In the genomic region with DNA sequence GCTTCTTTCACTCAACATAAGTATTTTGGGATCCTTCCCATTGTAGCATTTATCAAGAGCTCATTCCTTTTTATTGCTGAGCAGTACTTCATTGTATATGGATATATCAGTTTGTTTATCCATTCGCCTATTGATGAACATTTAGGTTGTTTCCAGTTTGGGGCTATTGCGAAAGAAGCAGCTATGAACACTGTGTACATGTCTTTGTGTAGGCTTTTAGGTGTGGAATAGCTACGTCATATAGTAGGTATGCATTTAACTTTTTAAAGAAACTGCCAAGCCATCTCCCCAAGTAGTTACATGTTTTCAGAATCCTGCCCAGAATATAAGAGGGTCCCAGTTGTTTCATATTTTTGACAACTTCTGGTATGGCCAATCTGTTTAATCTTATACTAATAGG, we compare ENCODE assay signal across 20 cellular contexts.
DNase-seq lines count a peak whose midpoint lies in the region; ATAC-seq, FAIRE-seq and TF ChIP-seq lines count a peak whose summit lies in the region.
"Had no signal": no experiment of that assay in that cellular context is flagged by ENCODE, and none has a peak within 500 bp of the region (broad histone marks: within the 10 kb centered on the region; RNA-seq: fewer than 3 reads in every experiment).

No MANE protein-coding gene starts in this region.

- H3K56ac ChIP-seq in H9 (ENCODE audit: insufficient read length, low read depth, low read length), result no peak overlapping the region

- no TSS peak for BruUV-seq in mammary epithelial cell (replicated peaks; lab: Mats Ljungman, UMichigan)

- no peaks in the 10 kb centered on the region for H3K4me1 ChIP-seq in A549
- H3K4me1 ChIP-seq in mammary epithelial cell (ENCODE audit: insufficient read depth, low read length), result peaks cover 8% of the 10 kb centered on the region
- H3K4me1 ChIP-seq in foreskin keratinocyte, result no peaks in the 10 kb centered on the region
- H3K4me1 ChIP-seq in H9 (ENCODE audit: insufficient read depth, low read length), result no peaks in the 10 kb centered on the region
- H3K4me1 ChIP-seq in right atrium auricular region, result no peaks in the 10 kb centered on the region
- H3K4me1 ChIP-seq: BE2C had no signal

- no peak overlapping the region for H3K23ac ChIP-seq in H9 (ENCODE audit: insufficient read length, low read depth, low read length)

- no peaks in the 10 kb centered on the region for H4K20me1 ChIP-seq in mammary epithelial cell (ENCODE audit: insufficient read depth, low read length)
- no peaks in the 10 kb centered on the region for H4K20me1 ChIP-seq in H9 (ENCODE audit: control insufficient read depth, insufficient read depth, insufficient read length)

- no peaks in the 10 kb centered on the region for H3K23me2 ChIP-seq in H9 (ENCODE audit: insufficient read length, low read depth, low read length, poor library complexity, severe bottlenecking)

- no peak for FAIRE-seq in A549 (lab: Jason Lieb, UNC)
- FAIRE-seq: GM12878, GM19239 had no signal

- H3K36me3 Mint-ChIP-seq in H9 (ENCODE audit: insufficient read depth in 1 of 3, low read depth in 3 of 3), result peaks cover 0 to 4% (median 0%) of the 10 kb centered on the region in 3 experiments; a peak in 3 of 7 replicates
- H3K36me3 Mint-ChIP-seq: CD4-positive, CD25-positive, alpha-beta regulatory T cell; CD8-positive, alpha-beta memory T cell had no signal

- H2BK120ac ChIP-seq in H9 (ENCODE audit: low read depth, low read length, poor library complexity, severe bottlenecking), result no peak overlapping the region

- in situ Hi-C loops in mammary epithelial cell (cut with MboI; ENCODE audit: low sequenced_read_pairs in 2 of 2), result no loop called here

- H3K27me3 ChIP-seq in mammary epithelial cell (ENCODE audit: insufficient read depth, low read length), result no peaks in the 10 kb centered on the region
- H3K27me3 ChIP-seq in foreskin keratinocyte, result no peaks in the 10 kb centered on the region
- no peaks in the 10 kb centered on the region for H3K27me3 ChIP-seq in H9 (ENCODE audit: insufficient read depth, low read length)
- no peaks in the 10 kb centered on the region for H3K27me3 ChIP-seq in right atrium auricular region
- H3K27me3 ChIP-seq: BE2C had no signal

- H3T11ph ChIP-seq in H9 (ENCODE audit: low read length), result no peak overlapping the region

- no peak for TF ChIP-seq RAD21 in A549 (conservative IDR thresholded peaks at IDR 0.05 in 1 of 2, IDR thresholded peaks at IDR 0.05 in 1 of 2)
- TF ChIP-seq RAD21 in Ishikawa (IDR thresholded peaks at IDR 0.05; ENCODE audit: low read depth), result no peak

- H3K36me3 ChIP-seq in mammary epithelial cell (ENCODE audit: insufficient read depth, low read length), result no peaks in the 10 kb centered on the region
- H3K36me3 ChIP-seq in right atrium auricular region, result no peaks in the 10 kb centered on the region
- H3K36me3 ChIP-seq: BE2C had no signal

- DNase-seq in A549 (ENCODE audit: low read depth in 1 of 2, low spot score in 1 of 2), result no peak
- DNase-seq in mammary epithelial cell, result peak; percentile 83
- DNase-seq in foreskin keratinocyte, result peak; percentile 63 to 89
- no peak for DNase-seq in H9
- DNase-seq in cerebellum (ENCODE audit: low spot score), result no peak
- DNase-seq in right atrium auricular region (ENCODE audit: low spot score), result no peak
- DNase-seq: ACHN; BE2C; C1 segment of cervical spinal cord; CD4-positive, CD25-positive, alpha-beta regulatory T cell; CD8-positive, alpha-beta memory T cell; COR-L47; DMS 273 treated with DMSO at 0.1 percent for 48 hours; DMS53; DND-41; EL; HCEC 1CT had no signal

- H3K27ac ChIP-seq in A549 (no peak overlapping the region), mammary epithelial cell (ENCODE audit: insufficient read depth, low read depth, low read length) (peak overlapping the region; percentile 91), foreskin keratinocyte (peak overlapping the region; percentile 48), H9 (ENCODE audit: insufficient read length, low read depth, low read length) (no peak overlapping the region), right atrium auricular region (no peak overlapping the region)

- ATAC-seq in A549 (no peak), foreskin keratinocyte (peak; percentile 85)
- ATAC-seq: GM12878 had no signal

- no peak overlapping the region for H2BK5ac ChIP-seq in H9 (ENCODE audit: insufficient read length, low read length)

- peaks cover 17 to 24% of the 10 kb centered on the region in 2 experiments for H3K4me1 Mint-ChIP-seq in H9
- H3K4me1 Mint-ChIP-seq: CD4-positive, CD25-positive, alpha-beta regulatory T cell; CD8-positive, alpha-beta memory T cell had no signal

- no peak overlapping the region for H2BK12ac ChIP-seq in H9 (ENCODE audit: insufficient read length, low read depth, low read length)

- H3K9me3 Mint-ChIP-seq in H9, result peaks cover 0 to 5% of the 10 kb centered on the region in 2 experiments; a peak in 2 of 5 replicates

- no peak overlapping the region; a peak in 1 of 7 replicates for H3K27ac Mint-ChIP-seq in H9
- H3K27ac Mint-ChIP-seq: CD4-positive, CD25-positive, alpha-beta regulatory T cell; CD8-positive, alpha-beta memory T cell had no signal

- no peak overlapping the region for H3K14ac ChIP-seq in H9 (ENCODE audit: insufficient read depth, low read length)

- H4K91ac ChIP-seq in H9 (ENCODE audit: insufficient read length, low read depth, low read length), result no peak overlapping the region

- no peak for TF ChIP-seq POLR2A in A549 (IDR thresholded peaks at IDR 0.05; ENCODE audit: low read length)

- H3K9ac ChIP-seq in mammary epithelial cell (ENCODE audit: insufficient read depth, low read length) (peak overlapping the region; percentile 37), H9 (ENCODE audit: extremely low read depth, insufficient read length, low read length) (no peak overlapping the region)

- H3K9me3 ChIP-seq in A549, result no peaks in the 10 kb centered on the region
- no peaks in the 10 kb centered on the region for H3K9me3 ChIP-seq in mammary epithelial cell (replicated peaks; ENCODE audit: insufficient read depth, low read length)
- H3K9me3 ChIP-seq in H9 (ENCODE audit: control insufficient read depth, low read depth, low read length), result no peaks in the 10 kb centered on the region
- H3K9me3 ChIP-seq in right atrium auricular region, result no peaks in the 10 kb centered on the region
- H3K9me3 ChIP-seq: BE2C had no signal

- no peak overlapping the region for H3K4me2 ChIP-seq in A549
- peak overlapping the region; percentile 52 for H3K4me2 ChIP-seq in mammary epithelial cell (ENCODE audit: insufficient read depth, low read depth, low read length)
- H3K4me2 ChIP-seq in H9 (ENCODE audit: insufficient read depth, insufficient read length, low read length), result no peak overlapping the region

- WGBS in A549 (ENCODE audit: missing lambda C conversion rate), result 73% methylated on average over 3 of the region's 3 CpGs
- WGBS in mammary epithelial cell (ENCODE audit: low coverage, missing lambda C conversion rate), result 16% methylated on average over 3 of the region's 3 CpGs
- WGBS in H9 (ENCODE audit: extremely low coverage, insufficient read length, low lambda C conversion rate), result no CpG with 5 or more reads among the region's 3 CpGs

- intact Hi-C loops in mammary epithelial cell (cut with micrococcal nuclease), result no loop called here

- TF ChIP-seq CTCF in A549 (IDR thresholded peaks at IDR 0.05) (no peak), mammary epithelial cell (conservative IDR thresholded peaks at IDR 0.05 in 1 of 2, IDR thresholded peaks at IDR 0.05 in 1 of 2; ENCODE audit: extremely low read depth in 1 of 2, insufficient read depth in 1 of 2, low read depth in 1 of 2, low read length in 2 of 2) (no peak), foreskin keratinocyte (conservative IDR thresholded peaks at IDR 0.05) (no peak), H9 (conservative IDR thresholded peaks at IDR 0.05) (no peak), right atrium auricular region (IDR thresholded peaks at IDR 0.05) (no peak)

- H2BK15ac ChIP-seq in H9 (ENCODE audit: low read depth, low read length), result no peak overlapping the region

- H3K4me3 ChIP-seq in A549 (no peak overlapping the region), mammary epithelial cell (replicated peaks in 1 of 3; ENCODE audit: insufficient read depth in 1 of 3, low read depth in 2 of 3, low read length in 3 of 3) (no peak overlapping the region), right atrium auricular region (no peak overlapping the region)
- H3K4me3 ChIP-seq: GM12878 had no signal

- no peak overlapping the region for H4K5ac ChIP-seq in H9 (ENCODE audit: insufficient read length, low read depth, low read length)

- H3K79me2 ChIP-seq in mammary epithelial cell (ENCODE audit: insufficient read depth, low read length) (no peaks in the 10 kb centered on the region), H9 (ENCODE audit: insufficient read depth, low read length) (no peaks in the 10 kb centered on the region)

- H3K79me1 ChIP-seq in H9 (ENCODE audit: insufficient read depth, low read depth, low read length, poor library complexity, severe bottlenecking), result no peaks in the 10 kb centered on the region

- CTCF ChIA-PET in A549 (lab: Yijun Ruan, JAX) (no interaction called here), mammary epithelial cell (lab: Charles Lee; ENCODE audit: low non-redundant PET) (no interaction called here)

- POLR2A ChIA-PET in A549 (lab: Yijun Ruan, JAX), result no interaction called here

- TF ChIP-seq EP300 in A549 (IDR thresholded peaks at IDR 0.05) (no peak), Ishikawa (IDR thresholded peaks at IDR 0.05; ENCODE audit: borderline replicate concordance) (no peak)

- H3K4ac ChIP-seq in H9 (ENCODE audit: low read depth, low read length), result no peak overlapping the region

- H2AFZ ChIP-seq in mammary epithelial cell (ENCODE audit: low read depth, low read length) (no peak overlapping the region), H9 (ENCODE audit: low read length) (no peak overlapping the region)

- no peak overlapping the region for H3K4me3 Mint-ChIP-seq in H9
- H3K4me3 Mint-ChIP-seq: CD4-positive, CD25-positive, alpha-beta regulatory T cell; CD8-positive, alpha-beta memory T cell had no signal

- no peak overlapping the region for H2BK20ac ChIP-seq in H9 (ENCODE audit: low read depth, low read length, poor library complexity, severe bottlenecking)

- no peak overlapping the region for H3K18ac ChIP-seq in H9 (ENCODE audit: insufficient read length, low read depth, low read length)

- H2AK5ac ChIP-seq in H9 (ENCODE audit: insufficient read length, low read length), result no peak overlapping the region

- dilution Hi-C loops in mammary epithelial cell (cut with HindIII; ENCODE audit: low sequenced_read_pairs), result no loop called here

- no peaks in the 10 kb centered on the region for H3K27me3 Mint-ChIP-seq in H9 (ENCODE audit: low read depth)
- H3K27me3 Mint-ChIP-seq: CD4-positive, CD25-positive, alpha-beta regulatory T cell; CD8-positive, alpha-beta memory T cell had no signal

- H4K8ac ChIP-seq in H9 (replicated peaks; ENCODE audit: insufficient read length, low read depth, low read length), result no peak overlapping the region

TF ChIP-seq in A549, 52 proteins besides CTCF, POLR2A, EP300 and RAD21 (continues in another document):
- TF ChIP-seq HEYL (CRISPR knock-in tag; IDR thresholded peaks at IDR 0.05), result no peak

Comparison
In these comparisons a context has a peak if more than half of its experiments do, and no peak if none do; other contexts are left out.
1. DNase-seq: peak in mammary epithelial cell (single experiment) and foreskin keratinocyte (2 of 2); none in A549 (0 of 2), H9 (single experiment), cerebellum (single experiment) and right atrium auricular region (single experiment).
2. H3K27ac ChIP-seq: peak in mammary epithelial cell (single experiment) and foreskin keratinocyte (single experiment); none in A549 (0 of 2), H9 (single experiment) and right atrium auricular region (0 of 2).